ENCODE assay signal across 8 cellular contexts in genomic region chr16:19521471-19522368, GRCh38. TPM values are rescaled to one million over a fixed set of nuclear protein-coding genes. Genes with fewer than 3 reads are reported as not detected.
DNase-seq lines count a peak whose midpoint lies in the region; ATAC-seq and TF ChIP-seq lines count a peak whose summit lies in the region.

A gene with protein sequence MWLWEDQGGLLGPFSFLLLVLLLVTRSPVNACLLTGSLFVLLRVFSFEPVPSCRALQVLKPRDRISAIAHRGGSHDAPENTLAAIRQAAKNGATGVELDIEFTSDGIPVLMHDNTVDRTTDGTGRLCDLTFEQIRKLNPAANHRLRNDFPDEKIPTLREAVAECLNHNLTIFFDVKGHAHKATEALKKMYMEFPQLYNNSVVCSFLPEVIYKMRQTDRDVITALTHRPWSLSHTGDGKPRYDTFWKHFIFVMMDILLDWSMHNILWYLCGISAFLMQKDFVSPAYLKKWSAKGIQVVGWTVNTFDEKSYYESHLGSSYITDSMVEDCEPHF (minus strand): TSS chr16:19522098. CDS start chr16:19521964, 134 bp downstream.

- H3K9me3 ChIP-seq in right lobe of liver: no peaks in the 10 kb centered on the region

- H3K27ac ChIP-seq in dorsolateral prefrontal cortex (peak within 1 kb of the TSS; percentile 18 to 99 (median 89)), right lobe of liver (peak within 1 kb of the TSS; percentile 51 to 75 (median 66))

- peak; percentile 93 for DNase-seq in CD1c-positive myeloid dendritic cell (ENCODE audit: extremely low spot score)
- DNase-seq in NCI-H748 (lab: John Stamatoyannopoulos, UW; ENCODE audit: unreplicated experiment): peak; percentile 93
- DNase-seq in activated CD4-positive, alpha-beta T cell treated with anti-CD3 and anti-CD28 coated beads, Interleukin-2, amount 50 U/mL, for 48 hours: peak; percentile 95 to 96
- DNase-seq in dorsolateral prefrontal cortex: peak; percentile 98 to 99 (median 98)
- DNase-seq in right lobe of liver: peak; percentile 97 to 98 (median 97)
- DNase-seq in stimulated activated CD4-positive, alpha-beta T cell treated with anti-CD3 and anti-CD28 coated beads, Interleukin-4, amount 100 ng/mL, for 4 hours: peak; percentile 93 to 95

- intact Hi-C loops in dorsolateral prefrontal cortex (cut with DNase I): loop anchor here (1.0 to 10.0 kb wide), 3 partner anchors 33 to 727 kb away; partner anchors contain the start of genes VPS35L (in 2 of the 2) and RPS15A (in 1 of the 2)
- intact Hi-C loops in right lobe of liver (cut with DNase I): no loop called here

- peak; percentile 65 for ATAC-seq in GM19372 (IDR thresholded peaks at IDR 0.05; ENCODE audit: low read depth, unreplicated experiment)
- ATAC-seq in HG03558 (IDR thresholded peaks at IDR 0.05; ENCODE audit: extremely low read depth, unreplicated experiment): peak; percentile 52
- peak; percentile 87 to 93 (median 90) for ATAC-seq in right lobe of liver

- no peaks in the 10 kb centered on the region for H3K4me1 ChIP-seq in right lobe of liver

- H3K36me3 ChIP-seq in right lobe of liver: no peaks in the 10 kb centered on the region

- peak; percentile 85 for TF ChIP-seq POLR2A in right lobe of liver (IDR thresholded peaks at IDR 0.05)

- peak in 49 of 56 donors; percentile 18 to 70 (median 48) for TF ChIP-seq CTCF in dorsolateral prefrontal cortex (IDR thresholded peaks at IDR 0.05 in 54 of 56, conservative IDR thresholded peaks at IDR 0.05 in 2 of 56; ENCODE audit: low read depth in 1 of 56, partially characterized antibody in 56 of 56)
- TF ChIP-seq CTCF in right lobe of liver (IDR thresholded peaks at IDR 0.05): peak in 3 of 4 donors; percentile 45 to 55 (median 53)

- H3K4me3 ChIP-seq in dorsolateral prefrontal cortex: peak within 1 kb of the TSS; percentile 50 to 99 (median 92)
- H3K4me3 ChIP-seq in right lobe of liver: peak within 1 kb of the TSS; percentile 64 to 90 (median 86)

- no peaks in the 10 kb centered on the region for H3K27me3 ChIP-seq in dorsolateral prefrontal cortex
- no peaks in the 10 kb centered on the region for H3K27me3 ChIP-seq in right lobe of liver

- 2% methylated on average over 29 of the region's 62 CpGs for WGBS in right lobe of liver (ENCODE audit: insufficient coverage, low coverage, low lambda C conversion rate, missing lambda C conversion rate)

RNA-seq across cellular contexts. Expression of the gene that starts here (rescaled TPM):
- total RNA-seq in dorsolateral prefrontal cortex: 100 to 1,000 TPM in 1 of 120 experiments, 10 to 100 TPM in 119; 35.8 to 104 (median 76.3) TPM
- total RNA-seq in right lobe of liver: 10 to 100 TPM; 19.1 to 30.5 (median 21.1) TPM

Comparison
In these comparisons a context has a peak if more than half of its experiments do, and no peak if none do; other contexts are left out.
1. Peak in every context shown above with its lines: DNase-seq, ATAC-seq, H3K4me3 ChIP-seq and H3K27ac ChIP-seq.
2. intact Hi-C loops: an anchor here in dorsolateral prefrontal cortex (1.0 to 10.0 kb wide); none called in right lobe of liver.